8 cellular contexts compared by ENCODE assay signal in genomic region chr17:45021607-45022287, GRCh38. TPM values are rescaled to one million over a fixed set of nuclear protein-coding genes. Genes with fewer than 3 reads are reported as not detected.
DNase-seq lines count a peak whose midpoint lies in the region; ATAC-seq, FAIRE-seq and TF ChIP-seq lines count a peak whose summit lies in the region.

No MANE protein-coding gene starts in this region.

- H3K27me3 ChIP-seq in SJCRH30 (0 out of 2 replicates have a peak, but pooled peaks cover 4% of the 10 kb centered on the region), testis (no peaks in the 10 kb centered on the region)

- no peak for FAIRE-seq in frontal cortex (lab: Jason Lieb, UNC)

- 1 to 5% methylated on average over 17 to 57 of the region's 57 CpGs for WGBS in testis, 2 donors

- peak; percentile 3 for DNase-seq in GF-D8 (lab: John Stamatoyannopoulos, UW)
- DNase-seq in HT-29 (ENCODE audit: low spot score): peak; percentile 62
- DNase-seq in SJCRH30: peak; percentile 71 to 81
- peak; percentile 14 to 68 (median 36) for DNase-seq in activated naive CD4-positive, alpha-beta T cell (lab: John Stamatoyannopoulos, UW)
- DNase-seq in frontal cortex (ENCODE audit: low spot score in 2 of 2): peak; percentile 85 to 92
- peak; percentile 40 for DNase-seq in occipital lobe (lab: John Stamatoyannopoulos, UW)
- peak; percentile 60 for DNase-seq in testis

- no peaks in the 10 kb centered on the region for H3K36me3 ChIP-seq in SJCRH30
- no peaks in the 10 kb centered on the region for H3K36me3 ChIP-seq in testis (ENCODE audit: low read depth, missing control alignments)

- H3K4me3 ChIP-seq in SJCRH30 (peak overlapping the region; percentile 41), testis (peak overlapping the region; percentile 39 to 44)

- intact Hi-C loops in testis (cut with DNase I; ENCODE audit: low total_unique reads): loop anchor here (5.0 kb wide), 1 partner anchor 99 kb away; no protein-coding TSS in a partner anchor

- TF ChIP-seq POLR2A in testis (IDR thresholded peaks at IDR 0.05): no peak

- H3K4me1 ChIP-seq in SJCRH30 (peaks cover 18% of the 10 kb centered on the region), testis (peaks cover 34% of the 10 kb centered on the region)

- no peak overlapping the region for H3K27ac ChIP-seq in SJCRH30
- H3K27ac ChIP-seq in testis: peak overlapping the region; percentile 55 to 79

- no peaks in the 10 kb centered on the region for H3K9me3 ChIP-seq in SJCRH30 (replicated peaks)
- H3K9me3 ChIP-seq in testis: no peaks in the 10 kb centered on the region

- no peak for ATAC-seq in HG03139 (IDR thresholded peaks at IDR 0.05; ENCODE audit: unreplicated experiment)

- peak; percentile 85 to 93 (median 88) for TF ChIP-seq CTCF in testis (IDR thresholded peaks at IDR 0.05)

RNA-seq across cellular contexts. Expression of gene DCAKD, which starts 29.7 kb away (rescaled TPM):
- total RNA-seq in HT-29 (2014; rRNA removed; shearing (Covaris generic)): 44.9 and 49.8 TPM in 2 replicates
- 43.3 and 45.1 TPM in 2 replicates for total RNA-seq in SJCRH30 (2014; rRNA removed; shearing (Covaris generic))
- total RNA-seq in frontal cortex: 48.5 TPM
- total RNA-seq in occipital lobe: 47.6 TPM
- 10 to 100 TPM; 63.1 to 72.5 TPM for total RNA-seq in testis
- 33.2 TPM for polyA plus RNA-seq in testis (ENCODE audit: insufficient read depth, low read depth, low replicate concordance)

RNA-seq across cellular contexts. Expression of gene NMT1, which starts 39.4 kb away (rescaled TPM):
- total RNA-seq in HT-29 (2014; rRNA removed; shearing (Covaris generic)): 59.2 and 77.1 TPM in 2 replicates
- 69.9 and 72.0 TPM in 2 replicates for total RNA-seq in SJCRH30 (2014; rRNA removed; shearing (Covaris generic))
- total RNA-seq in frontal cortex: 29.3 TPM
- total RNA-seq in occipital lobe: 27.9 TPM
- total RNA-seq in testis: 10 to 100 TPM; 76.1 to 79.0 TPM
- polyA plus RNA-seq in testis (ENCODE audit: insufficient read depth, low read depth, low replicate concordance): 143 TPM

RNA-seq across cellular contexts. Expression of gene C1QL1, which starts 53.6 kb away (rescaled TPM):
- 0.05 TPM in 1 of 2 replicates, not detected in the other for total RNA-seq in HT-29 (2014; rRNA removed; shearing (Covaris generic))
- 0.08 and 0.10 TPM in 2 replicates for total RNA-seq in SJCRH30 (2014; rRNA removed; shearing (Covaris generic))
- total RNA-seq in frontal cortex: 1.2 TPM
- total RNA-seq in occipital lobe: 4.1 TPM
- 1 to 10 TPM in 1 of 2 donors, under 1 TPM in 1; 0.74 to 1.3 TPM for total RNA-seq in testis
- polyA plus RNA-seq in testis (ENCODE audit: insufficient read depth, low read depth, low replicate concordance): 1.7 TPM

Comparison
In these comparisons a context has a peak if more than half of its experiments do, and no peak if none do; other contexts are left out.
1. DNase-seq: peak in every context shown above with its lines; median percentile 88 in frontal cortex; 76 in SJCRH30; 62 in HT-29; 60 in testis; 40 in occipital lobe; 36 in activated naive CD4-positive, alpha-beta T cell; 3 in GF-D8.